ENCODE assay signal across 27 cellular contexts in the genomic region with DNA sequence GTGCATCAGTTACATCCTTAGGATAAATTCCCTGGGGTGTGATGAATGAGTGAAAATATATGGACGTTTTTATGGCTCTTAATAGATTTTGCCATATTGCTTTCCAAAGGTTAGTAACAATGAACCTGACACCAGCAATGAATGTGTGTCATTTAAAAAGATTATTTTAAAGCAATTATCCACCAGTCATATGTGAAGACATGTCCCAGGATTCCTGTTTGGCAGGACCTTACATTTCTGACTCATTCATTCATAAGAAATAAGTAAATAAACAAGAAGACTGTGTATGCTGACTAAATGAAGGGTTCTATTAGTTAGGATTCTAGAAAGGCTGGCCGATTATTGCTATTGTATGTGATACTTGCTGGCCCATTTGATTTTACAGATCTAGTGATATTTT.
A peak's percentile ranks its signal among the peaks of the same experiment; 100 is the strongest.
DNase-seq lines count a peak whose midpoint lies in the region; ATAC-seq and TF ChIP-seq lines count a peak whose summit lies in the region.
"Had no signal": no experiment of that assay in that cellular context is flagged by ENCODE, and none has a peak within 500 bp of the region (broad histone marks: within the 10 kb centered on the region; RNA-seq: fewer than 3 reads in every experiment).

No MANE protein-coding gene starts in this region.

- H3K4me2 ChIP-seq in OCI-LY1 (ENCODE audit: low read length): no peak overlapping the region

- no peak for TF ChIP-seq CTCF in A673 (conservative IDR thresholded peaks at IDR 0.05; ENCODE audit: low read depth, low read length)
- TF ChIP-seq CTCF in OCI-LY1 (IDR thresholded peaks at IDR 0.05; ENCODE audit: low read length): no peak
- TF ChIP-seq CTCF in uterus (IDR thresholded peaks at IDR 0.05): no peak

- DNase-seq in A673 (ENCODE audit: low spot score) (peak; percentile 50), HT1080 (ENCODE audit: low read depth) (peak; percentile 28), epithelial cell of prostate (ENCODE audit: low read depth, low spot score) (peak; percentile 71), sciatic nerve (ENCODE audit: low spot score) (no peak), uterus (no peak), posterior cingulate gyrus (no peak)
- DNase-seq: ACHN; activated B cell treated with CpG ODN at 0.5 μM for 24 hours; activated naive CD4-positive, alpha-beta T cell treated with anti-CD3 and anti-CD28 coated beads, Interleukin-2, amount 10 ng/mL, durations not matched to agents 7 days and 5 days; amniotic stem cell; Caco-2; dermis blood vessel endothelial cell; foreskin melanocyte; left colon; NCI-H2029 treated with DMSO at 0.1 percent for 48 hours; NCI-H2227 treated with DMSO at 0.1 percent for 48 hours; NCI-H82; occipital lobe; Right ventricle myocardium superior; spleen; stimulated activated CD4-positive, alpha-beta T cell treated with anti-CD3 and anti-CD28 coated beads, Interleukin-2, amount 100 ng/mL, for 48 hours; T1000 had no signal

- CTCF ChIA-PET in A673 (lab: Charles Lee): no interaction called here

- no peak overlapping the region for H3K4me3 ChIP-seq in A673 (ENCODE audit: low read depth, low read length, poor library complexity, severe bottlenecking)
- no peak overlapping the region for H3K4me3 ChIP-seq in OCI-LY1 (ENCODE audit: low read depth, low read length, poor library complexity, severe bottlenecking)
- no peak overlapping the region for H3K4me3 ChIP-seq in uterus
- H3K4me3 ChIP-seq: cardiac muscle cell, spleen had no signal

- no peaks in the 10 kb centered on the region for H3K9me2 ChIP-seq in OCI-LY1 (ENCODE audit: low read depth, low read length)

- no peaks in the 10 kb centered on the region for H3F3A ChIP-seq in OCI-LY1 (ENCODE audit: insufficient read depth, low read length)

- H4K20me1 ChIP-seq in OCI-LY1 (ENCODE audit: insufficient read depth, low read length): no peaks in the 10 kb centered on the region

- H3K9ac ChIP-seq in OCI-LY1 (ENCODE audit: low read length): no peak overlapping the region

- H3K27me3 ChIP-seq in A673 (replicated peaks; ENCODE audit: insufficient read depth, low read depth, low read length, poor library complexity): no peaks in the 10 kb centered on the region
- no peaks in the 10 kb centered on the region for H3K27me3 ChIP-seq in OCI-LY1 (ENCODE audit: insufficient read depth, low read length)
- H3K27me3 ChIP-seq in uterus: no peaks in the 10 kb centered on the region
- H3K27me3 ChIP-seq: cardiac muscle cell, spleen had no signal

- POLR2A ChIA-PET in A673 (lab: Charles Lee; ENCODE audit: low non-redundant PET): no interaction called here

- ATAC-seq in sciatic nerve (no peak), HG02973 (IDR thresholded peaks at IDR 0.05; ENCODE audit: unreplicated experiment) (no peak)
- ATAC-seq: HCT116; left colon; stimulated activated effector memory CD8-positive, alpha-beta T cell treated with anti-CD3 and anti-CD28 coated beads, Interleukin-12 subunit alpha, Interleukin-12 subunit beta, amount 100 ng/mL, for 72 hours had no signal

- no peak overlapping the region for H2AFZ ChIP-seq in OCI-LY1 (ENCODE audit: low read length)

- intact Hi-C loops in A673 (cut with micrococcal nuclease; ENCODE audit: unreplicated experiment) (no loop called here), sciatic nerve (cut with DNase I) (no loop called here), uterus (cut with DNase I; ENCODE audit: low total_unique reads) (no loop called here), posterior cingulate gyrus (cut with DNase I) (no loop called here)

- no peaks in the 10 kb centered on the region for H3K79me2 ChIP-seq in OCI-LY1 (ENCODE audit: insufficient read depth, low read length)

- H3K9me3 ChIP-seq in A673 (ENCODE audit: low read depth, low read length, poor library complexity, severe bottlenecking) (no peaks in the 10 kb centered on the region), OCI-LY1 (ENCODE audit: low read length) (no peaks in the 10 kb centered on the region), uterus (no peaks in the 10 kb centered on the region)
- H3K9me3 ChIP-seq: Caco-2 had no signal

- no peak for TF ChIP-seq POLR2A in uterus (IDR thresholded peaks at IDR 0.05)

- H3K36me3 ChIP-seq in A673 (ENCODE audit: insufficient read depth, low read length, poor library complexity, severe bottlenecking) (no peaks in the 10 kb centered on the region), OCI-LY1 (ENCODE audit: insufficient read depth, low read length) (no peaks in the 10 kb centered on the region; the same call in 1 of the 2 replicates), uterus (no peaks in the 10 kb centered on the region)
- H3K36me3 ChIP-seq: cardiac muscle cell, spleen had no signal

- BruUV-seq in A673 (replicated peaks; lab: Mats Ljungman, UMichigan): no TSS peak

- H3K27ac ChIP-seq in A673 (ENCODE audit: low read depth, low read length, poor library complexity, severe bottlenecking) (no peak overlapping the region), OCI-LY1 (ENCODE audit: low read depth, low read length, poor library complexity, severe bottlenecking) (peak overlapping the region; percentile 26), epithelial cell of prostate (no peak overlapping the region), uterus (no peak overlapping the region)
- H3K27ac ChIP-seq: cardiac muscle cell, spleen had no signal

- H3K4me1 ChIP-seq in A673 (ENCODE audit: insufficient read depth, low read length, poor library complexity, severe bottlenecking) (peaks cover 24% of the 10 kb centered on the region), OCI-LY1 (ENCODE audit: insufficient read depth, low read length, severe bottlenecking) (peaks cover 81% of the 10 kb centered on the region), uterus (no peaks in the 10 kb centered on the region)
- H3K4me1 ChIP-seq: Caco-2, spleen had no signal

Comparison
In these comparisons a context has a peak if more than half of its experiments do, and no peak if none do; other contexts are left out.
1. DNase-seq: peak in A673 (single experiment), HT1080 (single experiment) and epithelial cell of prostate (single experiment); none in sciatic nerve (single experiment), uterus (0 of 2) and posterior cingulate gyrus (0 of 10).